ENCODE assay signal across 10 cellular contexts in genomic region chr6:5214570-5215052, GRCh38. TPM values are rescaled to one million over a fixed set of nuclear protein-coding genes. Genes with fewer than 3 reads are reported as not detected.
A peak's percentile ranks its signal among the peaks of the same experiment; 100 is the strongest.
DNase-seq lines count a peak whose midpoint lies in the region; ATAC-seq, FAIRE-seq and TF ChIP-seq lines count a peak whose summit lies in the region.
"Had no signal": no experiment of that assay in that cellular context is flagged by ENCODE, and none has a peak within 500 bp of the region (broad histone marks: within the 10 kb centered on the region; RNA-seq: fewer than 3 reads in every experiment).

No MANE protein-coding gene starts in this region.

- intact Hi-C loops in esophagus muscularis mucosa (cut with DNase I) (no loop called here), pancreas (cut with DNase I) (no loop called here), lower leg skin (cut with DNase I; ENCODE audit: low total_unique reads) (no loop called here)

- 53% methylated on average over 9 of the region's 10 CpGs for WGBS in esophagus muscularis mucosa
- 70 to 77% methylated on average over 10 of the region's 10 CpGs for WGBS in pancreas, 2 donors
- 68 to 75% methylated on average over 10 of the region's 10 CpGs for WGBS in lower leg skin, 2 donors

- H3K9me3 ChIP-seq in SK-N-MC (ENCODE audit: low read depth, low read length): no peaks in the 10 kb centered on the region
- H3K9me3 ChIP-seq in esophagus muscularis mucosa: no peaks in the 10 kb centered on the region
- no peaks in the 10 kb centered on the region for H3K9me3 ChIP-seq in pancreas

- TF ChIP-seq POLR2A in esophagus muscularis mucosa (IDR thresholded peaks at IDR 0.05; ENCODE audit: low read depth) (no peak), lower leg skin (IDR thresholded peaks at IDR 0.05) (no peak)

- peak; percentile 80 for TF ChIP-seq CTCF in 22Rv1 (IDR thresholded peaks at IDR 0.05)
- peak; percentile 83 for TF ChIP-seq CTCF in GM12874 (IDR thresholded peaks at IDR 0.05; ENCODE audit: insufficient read depth, low read depth, low read length)
- TF ChIP-seq CTCF in esophagus muscularis mucosa (IDR thresholded peaks at IDR 0.05): peak; percentile 45 to 58 (median 51)
- TF ChIP-seq CTCF in pancreas (IDR thresholded peaks at IDR 0.05): peak in 1 of 4 donors; percentile 10
- TF ChIP-seq CTCF in lower leg skin (IDR thresholded peaks at IDR 0.05): no peak

- POLR2A ChIA-PET in naive thymus-derived CD8-positive, alpha-beta T cell (lab: Charles Lee): no interaction called here

- no peaks in the 10 kb centered on the region for H3K9me3 Mint-ChIP-seq in naive thymus-derived CD8-positive, alpha-beta T cell
- H3K9me3 Mint-ChIP-seq: stimulated activated naive CD8-positive, alpha-beta T cell treated with anti-CD3 and anti-CD28 coated beads, Interleukin-15, Interleukin-2, amounts not matched to agents 100 ng/mL and 50 ng/mL, for 24 hours had no signal

- H3K27ac ChIP-seq in 22Rv1 (no peak overlapping the region), SK-N-MC (peak overlapping the region; percentile 86), esophagus muscularis mucosa (replicated peaks in 1 of 4) (no peak overlapping the region), pancreas (no peak overlapping the region)

- peaks cover 0 to 19% (median 2%) of the 10 kb centered on the region in 4 donors for H3K4me1 Mint-ChIP-seq in naive thymus-derived CD8-positive, alpha-beta T cell

- H3K4me3 ChIP-seq in SK-N-MC (peak overlapping the region; percentile 47), esophagus muscularis mucosa (no peak overlapping the region), pancreas (no peak overlapping the region), lower leg skin (ENCODE audit: low read depth, poor library complexity, severe bottlenecking) (no peak overlapping the region)

- H3K27ac Mint-ChIP-seq in naive thymus-derived CD8-positive, alpha-beta T cell: no peak overlapping the region
- H3K27ac Mint-ChIP-seq: stimulated activated naive CD8-positive, alpha-beta T cell treated with anti-CD3 and anti-CD28 coated beads, Interleukin-15, Interleukin-2, amounts not matched to agents 100 ng/mL and 50 ng/mL, for 24 hours had no signal

- H3K27me3 Mint-ChIP-seq in naive thymus-derived CD8-positive, alpha-beta T cell: no peaks in the 10 kb centered on the region
- H3K27me3 Mint-ChIP-seq: stimulated activated naive CD8-positive, alpha-beta T cell treated with anti-CD3 and anti-CD28 coated beads, Interleukin-15, Interleukin-2, amounts not matched to agents 100 ng/mL and 50 ng/mL, for 24 hours had no signal

- no peak overlapping the region for H3K9ac ChIP-seq in SK-N-MC (ENCODE audit: insufficient read length)

- peaks cover 0 to 38% (median 30%) of the 10 kb centered on the region in 3 donors for H3K36me3 Mint-ChIP-seq in naive thymus-derived CD8-positive, alpha-beta T cell

- H3K36me3 ChIP-seq in SK-N-MC (ENCODE audit: insufficient read depth, low read length) (peaks cover 21% of the 10 kb centered on the region), esophagus muscularis mucosa (peaks cover 0 to 18% (median 6%) of the 10 kb centered on the region in 4 donors), pancreas (no peaks in the 10 kb centered on the region)

- H3K27me3 ChIP-seq in esophagus muscularis mucosa (no peaks in the 10 kb centered on the region), pancreas (no peaks in the 10 kb centered on the region)

- peaks cover 6 to 28% (median 14%) of the 10 kb centered on the region in 4 donors for H3K4me1 ChIP-seq in esophagus muscularis mucosa
- H3K4me1 ChIP-seq in pancreas: no peaks in the 10 kb centered on the region

- no peak for TF ChIP-seq EP300 in esophagus muscularis mucosa (IDR thresholded peaks at IDR 0.05)

- no peak for DNase-seq in SK-N-MC (ENCODE audit: low read depth, low spot score)
- no peak for DNase-seq in esophagus muscularis mucosa (ENCODE audit: extremely low spot score)
- DNase-seq in pancreas: no peak
- DNase-seq in lower leg skin (ENCODE audit: low spot score in 2 of 2): no peak
- no peak for DNase-seq in naive thymus-derived CD8-positive, alpha-beta T cell
- DNase-seq in HCEC 1CT: no peak

- peak in 3 of 4 donors; percentile 34 to 67 (median 59) for ATAC-seq in pancreas
- no peak for ATAC-seq in naive thymus-derived CD8-positive, alpha-beta T cell

- no peak for FAIRE-seq in pancreas (lab: Jason Lieb, UNC)
- FAIRE-seq: colon had no signal

- H3K4me3 Mint-ChIP-seq in naive thymus-derived CD8-positive, alpha-beta T cell: no peak overlapping the region
- H3K4me3 Mint-ChIP-seq: stimulated activated naive CD8-positive, alpha-beta T cell treated with anti-CD3 and anti-CD28 coated beads, Interleukin-15, Interleukin-2, amounts not matched to agents 100 ng/mL and 50 ng/mL, for 24 hours had no signal

RNA-seq across cellular contexts. Expression of gene LYRM4, which starts 46.1 kb away (rescaled TPM):
- total RNA-seq in esophagus muscularis mucosa: 10 to 100 TPM; 16.9 to 20.9 (median 18.4) TPM
- total RNA-seq in pancreas: 10 to 100 TPM in 5 of 6 donors, 1 to 10 TPM in 1; 8.7 to 14.9 (median 13.2) TPM
- polyA plus RNA-seq in pancreas: 10 to 100 TPM; 11.2 to 12.3 TPM
- total RNA-seq in lower leg skin: 10 to 100 TPM; 14.4 to 20.8 (median 20.4) TPM
- total RNA-seq in naive thymus-derived CD8-positive, alpha-beta T cell: 10 to 100 TPM; 27.8 to 27.9 TPM
- 10 to 100 TPM; 52.3 to 56.8 (median 56.1) TPM for polyA plus RNA-seq in naive thymus-derived CD8-positive, alpha-beta T cell

RNA-seq across cellular contexts. Expression of gene FARS2, which starts 46.7 kb away (rescaled TPM):
- total RNA-seq in esophagus muscularis mucosa: 10 to 100 TPM; 10.6 to 24.9 (median 15.2) TPM
- total RNA-seq in pancreas: 10 to 100 TPM in 1 of 6 donors, 1 to 10 TPM in 5; 6.5 to 10.3 (median 8.1) TPM
- polyA plus RNA-seq in pancreas: 1 to 10 TPM; 4.1 to 6.7 TPM
- total RNA-seq in lower leg skin: 10 to 100 TPM in 2 of 4 donors, 1 to 10 TPM in 2; 7.0 to 14.7 (median 11.1) TPM
- total RNA-seq in naive thymus-derived CD8-positive, alpha-beta T cell: 10 to 100 TPM; 13.6 to 17.3 TPM
- 10 to 100 TPM; 28.1 to 39.1 (median 28.8) TPM for polyA plus RNA-seq in naive thymus-derived CD8-positive, alpha-beta T cell

Comparison
In these comparisons a context has a peak if more than half of its experiments do, and no peak if none do; other contexts are left out.
1. CTCF ChIP-seq: peak in 22Rv1 (single experiment), GM12874 (single experiment) and esophagus muscularis mucosa (3 of 3); none in lower leg skin (0 of 3).
2. ATAC-seq: peak in pancreas (3 of 4); none in naive thymus-derived CD8-positive, alpha-beta T cell (0 of 2).